8 cellular contexts compared by ENCODE assay signal in the genomic region with DNA sequence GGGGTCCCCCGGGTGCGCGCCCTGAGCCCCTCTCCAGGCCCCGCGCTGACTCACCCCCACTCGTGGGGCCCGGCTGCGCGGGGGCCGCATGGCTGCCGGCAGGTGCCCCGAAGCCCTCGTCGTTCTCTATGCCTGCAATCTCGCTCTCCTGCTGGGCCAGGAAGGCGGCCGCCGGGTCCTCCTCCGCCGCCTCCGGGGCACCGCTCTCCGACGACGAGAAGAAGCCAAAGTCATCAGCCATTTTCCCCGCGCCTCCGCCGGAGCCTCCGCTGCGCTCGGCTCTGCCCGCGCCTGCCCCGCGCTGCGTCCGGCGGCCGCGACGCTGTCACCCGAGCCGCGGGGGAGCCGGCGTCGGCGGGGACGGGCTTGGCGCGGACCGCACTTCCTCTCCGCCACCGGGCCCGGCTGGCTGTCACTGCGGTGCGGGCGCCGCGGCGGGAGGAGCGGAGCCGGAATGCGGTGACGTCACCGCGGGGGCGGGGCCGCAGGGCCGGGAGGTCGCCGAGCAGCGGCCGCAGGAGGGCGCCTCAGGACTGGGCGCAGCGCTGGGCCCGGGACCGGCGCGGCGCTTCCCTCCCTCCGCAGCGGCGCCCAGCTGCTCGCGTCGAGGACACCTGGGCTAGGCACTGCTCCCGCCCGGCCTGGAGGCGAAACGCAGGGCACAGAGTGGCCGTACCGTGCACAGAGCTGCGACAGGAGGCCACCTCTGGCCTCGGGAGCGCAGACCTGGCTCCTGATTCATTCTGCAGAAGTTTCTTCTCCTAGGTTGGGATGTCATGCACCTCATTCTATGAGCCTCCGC. TPM values are rescaled to one million over a fixed set of nuclear protein-coding genes. Genes with fewer than 3 reads are reported as not detected.
DNase-seq lines count a peak whose midpoint lies in the region; ATAC-seq and TF ChIP-seq lines count a peak whose summit lies in the region.

A gene with protein sequence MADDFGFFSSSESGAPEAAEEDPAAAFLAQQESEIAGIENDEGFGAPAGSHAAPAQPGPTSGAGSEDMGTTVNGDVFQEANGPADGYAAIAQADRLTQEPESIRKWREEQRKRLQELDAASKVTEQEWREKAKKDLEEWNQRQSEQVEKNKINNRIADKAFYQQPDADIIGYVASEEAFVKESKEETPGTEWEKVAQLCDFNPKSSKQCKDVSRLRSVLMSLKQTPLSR (minus strand): TSS at position 417 of the 802 bp plus-strand sequence. CDS start 176 bp downstream, at position 241.

- CTCF ChIA-PET in naive thymus-derived CD4-positive, alpha-beta T cell (lab: Charles Lee) = interaction anchor here (0.6 to 3.3 kb wide), 15 partner anchors 32 to 687 kb away, joined by 3 to 20 read pairs (median 5); a partner anchor contains a TSS

- H4K20me1 ChIP-seq in fibroblast of lung (ENCODE audit: control insufficient read depth, extremely low read depth, insufficient read depth, low read length) = no peaks in the 10 kb centered on the region

- POLR2A ChIA-PET in naive thymus-derived CD4-positive, alpha-beta T cell (lab: Charles Lee) = interaction anchor here (0.7 to 3.0 kb wide), 15 partner anchors 24 to 134 kb away, joined by 3 to 20 read pairs (median 5); a partner anchor contains a TSS

- no peaks in the 10 kb centered on the region for H3K36me3 ChIP-seq in fibroblast of lung (ENCODE audit: control insufficient read depth, insufficient read depth, low read length)
- no peaks in the 10 kb centered on the region for H3K36me3 ChIP-seq in naive thymus-derived CD4-positive, alpha-beta T cell (ENCODE audit: control insufficient read depth in 2 of 3, insufficient read depth in 3 of 3, low read length in 3 of 3)

- H3K4me2 ChIP-seq in fibroblast of lung (ENCODE audit: extremely low read depth, insufficient read depth, low read length) = peak within 1 kb of the TSS; percentile 84

- H2AFZ ChIP-seq in fibroblast of lung (ENCODE audit: low read length) = peak within 1 kb of the TSS; percentile 82

- peak; percentile 91 for ATAC-seq in GM21528 (IDR thresholded peaks at IDR 0.05; ENCODE audit: low FRiP score, unreplicated experiment)
- ATAC-seq in naive thymus-derived CD4-positive, alpha-beta T cell = peak; percentile 97
- ATAC-seq in stimulated activated naive B cell treated with anti-CD40 and anti-IgM and Interleukin-4, amounts not matched to agents 10 μg/mL and 1 μg/mL and 100 μg/mL, for 72 hours (replicated peaks) = peak; percentile 98 to 99

- peaks cover 17% of the 10 kb centered on the region for H3K4me1 ChIP-seq in fibroblast of lung (ENCODE audit: control insufficient read depth, extremely low read depth, insufficient read depth, low read length)
- H3K4me1 ChIP-seq in naive thymus-derived CD4-positive, alpha-beta T cell (ENCODE audit: control insufficient read depth in 2 of 2, insufficient read depth in 2 of 2, low read length in 2 of 2) = peaks cover 21 to 28% of the 10 kb centered on the region in 2 donors

- H3K9me3 Mint-ChIP-seq in IgD-negative memory B cell = no peaks in the 10 kb centered on the region
- peaks cover 0 to 4% (median 0%) of the 10 kb centered on the region in 11 donors for H3K9me3 Mint-ChIP-seq in naive thymus-derived CD4-positive, alpha-beta T cell
- H3K9me3 Mint-ChIP-seq in stimulated activated naive B cell treated with anti-CD40 and anti-IgM and Interleukin-4, amounts not matched to agents 10 μg/mL and 1 μg/mL and 100 μg/mL, for 72 hours = peaks cover 2 to 3% of the 10 kb centered on the region in 2 donors

- peaks cover 3% of the 10 kb centered on the region for H3K36me3 Mint-ChIP-seq in IgD-negative memory B cell
- peaks cover 0 to 3% (median under 1%) of the 10 kb centered on the region in 5 donors for H3K36me3 Mint-ChIP-seq in naive thymus-derived CD4-positive, alpha-beta T cell
- peaks cover 2 to 8% of the 10 kb centered on the region in 2 donors for H3K36me3 Mint-ChIP-seq in stimulated activated naive B cell treated with anti-CD40 and anti-IgM and Interleukin-4, amounts not matched to agents 10 μg/mL and 1 μg/mL and 100 μg/mL, for 72 hours

- peak within 1 kb of the TSS; percentile 91 for H3K27ac ChIP-seq in fibroblast of lung (ENCODE audit: insufficient read depth, low read length)
- H3K27ac ChIP-seq in naive thymus-derived CD4-positive, alpha-beta T cell (ENCODE audit: low read depth, low read length) = peak within 1 kb of the TSS; percentile 86

- H3K9me3 ChIP-seq in fibroblast of lung (ENCODE audit: control insufficient read depth, insufficient read depth, low read depth, low read length) = no peaks in the 10 kb centered on the region
- no peaks in the 10 kb centered on the region for H3K9me3 ChIP-seq in naive thymus-derived CD4-positive, alpha-beta T cell (ENCODE audit: control insufficient read depth in 2 of 3, low read length in 3 of 3)

- peaks cover 12 to 26% (median 16%) of the 10 kb centered on the region in 3 donors for H3K4me1 Mint-ChIP-seq in IgD-negative memory B cell
- H3K4me1 Mint-ChIP-seq in naive thymus-derived CD4-positive, alpha-beta T cell = peaks cover 16 to 52% (median 46%) of the 10 kb centered on the region in 7 donors
- peaks cover 26 to 40% of the 10 kb centered on the region in 2 donors for H3K4me1 Mint-ChIP-seq in stimulated activated naive B cell treated with anti-CD40 and anti-IgM and Interleukin-4, amounts not matched to agents 10 μg/mL and 1 μg/mL and 100 μg/mL, for 72 hours

- H3K4me3 ChIP-seq in fibroblast of lung (replicated peaks in 1 of 4; ENCODE audit: control extremely low read depth in 1 of 4, insufficient read depth in 1 of 4, low read depth in 3 of 4, low read length in 4 of 4) = peak within 1 kb of the TSS; percentile 64 to 87 (median 78)
- H3K4me3 ChIP-seq in naive thymus-derived CD4-positive, alpha-beta T cell (ENCODE audit: low read length) = peak within 1 kb of the TSS; percentile 52

- peaks cover 38% of the 10 kb centered on the region for H3K79me2 ChIP-seq in fibroblast of lung (ENCODE audit: control insufficient read depth, insufficient read depth, low read length)

- H3K27me3 ChIP-seq in fibroblast of lung (ENCODE audit: control insufficient read depth, insufficient read depth, low read length) = no peaks in the 10 kb centered on the region
- H3K27me3 ChIP-seq in naive thymus-derived CD4-positive, alpha-beta T cell (ENCODE audit: control insufficient read depth in 2 of 2, insufficient read depth in 2 of 2, low read length in 2 of 2) = no peaks in the 10 kb centered on the region

- peak within 1 kb of the TSS; percentile 93 for H3K9ac ChIP-seq in fibroblast of lung (ENCODE audit: insufficient read depth, low read length)

- DNase-seq in DMS79 (lab: John Stamatoyannopoulos, UW) (peak; percentile 26), RKO (ENCODE audit: low spot score) (peak; percentile 89), fibroblast of lung (ENCODE audit: low read depth in 2 of 2) (peak; percentile 77 to 79)
- peak; percentile 86 to 90 for DNase-seq in activated T-helper 1 cell treated with anti-CD3 and anti-CD28 coated beads, Interleukin-2, amount 50 U/mL, for 16 hours (ENCODE audit: low read depth in 1 of 2, low spot score in 1 of 2)
- peak; percentile 73 to 86 (median 84) for DNase-seq in naive thymus-derived CD4-positive, alpha-beta T cell
- DNase-seq in stimulated activated naive B cell treated with anti-CD40 and anti-IgM and Interleukin-4, amounts not matched to agents 10 μg/mL and 1 μg/mL and 100 μg/mL, for 72 hours = peak; percentile 68

- peaks cover 6% of the 10 kb centered on the region for H3K27me3 Mint-ChIP-seq in IgD-negative memory B cell
- peaks cover 0 to 20% (median 0%) of the 10 kb centered on the region in 5 donors for H3K27me3 Mint-ChIP-seq in naive thymus-derived CD4-positive, alpha-beta T cell
- peaks cover 0 to 3% of the 10 kb centered on the region in 2 donors for H3K27me3 Mint-ChIP-seq in stimulated activated naive B cell treated with anti-CD40 and anti-IgM and Interleukin-4, amounts not matched to agents 10 μg/mL and 1 μg/mL and 100 μg/mL, for 72 hours

- TF ChIP-seq CTCF in fibroblast of lung (conservative IDR thresholded peaks at IDR 0.05 in 1 of 2, IDR thresholded peaks at IDR 0.05 in 1 of 2; ENCODE audit: low read depth in 1 of 2, low read length in 2 of 2) = peak; percentile 16 to 23

- H3K27ac Mint-ChIP-seq in IgD-negative memory B cell = peak within 1 kb of the TSS; percentile 16 to 78 (median 77)
- H3K27ac Mint-ChIP-seq in naive thymus-derived CD4-positive, alpha-beta T cell = peak within 1 kb of the TSS; percentile 71 to 91 (median 87)
- peak within 1 kb of the TSS; percentile 90 for H3K27ac Mint-ChIP-seq in stimulated activated naive B cell treated with anti-CD40 and anti-IgM and Interleukin-4, amounts not matched to agents 10 μg/mL and 1 μg/mL and 100 μg/mL, for 72 hours

- peak within 1 kb of the TSS; percentile 82 to 92 (median 88) for H3K4me3 Mint-ChIP-seq in IgD-negative memory B cell
- peak within 1 kb of the TSS; percentile 74 to 89 (median 84) for H3K4me3 Mint-ChIP-seq in naive thymus-derived CD4-positive, alpha-beta T cell
- H3K4me3 Mint-ChIP-seq in stimulated activated naive B cell treated with anti-CD40 and anti-IgM and Interleukin-4, amounts not matched to agents 10 μg/mL and 1 μg/mL and 100 μg/mL, for 72 hours = peak within 1 kb of the TSS; percentile 84 to 86

- intact Hi-C loops in naive thymus-derived CD4-positive, alpha-beta T cell (cut with micrococcal nuclease) = loop anchor here (1.0 to 2.0 kb wide), 15 partner anchors 27 to 242 kb away; a partner anchor contains a TSS

RNA-seq across cellular contexts. Expression of the gene that starts here (rescaled TPM):
- polyA plus RNA-seq in IgD-negative memory B cell (54.1 TPM), fibroblast of lung (90.8 and 116 TPM in 2 replicates)
- 74.2 and 94.3 TPM in 2 replicates for total RNA-seq in fibroblast of lung
- polyA plus RNA-seq in fibroblast of lung (2012) = 98.9 and 144 TPM in 2 replicates
- polyA minus RNA-seq in fibroblast of lung (ENCODE audit: low replicate concordance) = 14.7 and 20.6 TPM in 2 replicates
- total RNA-seq in naive thymus-derived CD4-positive, alpha-beta T cell = 10 to 100 TPM; 30.6 to 67.2 (median 63.8) TPM
- polyA plus RNA-seq in naive thymus-derived CD4-positive, alpha-beta T cell = 10 to 100 TPM; 73.6 to 90.9 TPM

Comparison
In these comparisons a context has a peak if more than half of its experiments do, and no peak if none do; other contexts are left out.
1. Peak in every context shown above with its lines: DNase-seq, ATAC-seq, H3K4me3 ChIP-seq and H3K27ac ChIP-seq.
2. DNase-seq: peak in every context shown above with its lines; median percentile 89 in RKO; 88 in activated T-helper 1 cell treated with anti-CD3 and anti-CD28 coated beads, Interleukin-2, amount 50 U/mL, for 16 hours; 84 in naive thymus-derived CD4-positive, alpha-beta T cell; 78 in fibroblast of lung; 68 in stimulated activated naive B cell treated with anti-CD40 and anti-IgM and Interleukin-4, amounts not matched to agents 10 μg/mL and 1 μg/mL and 100 μg/mL, for 72 hours; 26 in DMS79.